ENCODE assay signal across 10 cellular contexts in genomic region chr1:110341872-110342331, GRCh38. TPM values are rescaled to one million over a fixed set of nuclear protein-coding genes. Genes with fewer than 3 reads are reported as not detected.
DNase-seq lines count a peak whose midpoint lies in the region; ATAC-seq, FAIRE-seq and TF ChIP-seq lines count a peak whose summit lies in the region.
"Had no signal": no experiment of that assay in that cellular context is flagged by ENCODE, and none has a peak within 500 bp of the region (broad histone marks: within the 10 kb centered on the region; RNA-seq: fewer than 3 reads in every experiment).

No MANE protein-coding gene starts in this region.

- no peak for DNase-seq in A549 (ENCODE audit: low read depth in 1 of 2, low spot score in 1 of 2)
- DNase-seq in GM12864 (ENCODE audit: low read depth) = no peak
- no peak for DNase-seq in SHP77 (lab: John Stamatoyannopoulos, UW)
- no peak for DNase-seq in kidney
- DNase-seq in activated CD4-positive, alpha-beta T cell treated with anti-CD3 and anti-CD28 coated beads, Interleukin-2, amount 50 U/mL, for 1 hour = no peak
- DNase-seq: DMS53 had no signal

- H3K4me1 ChIP-seq in A549 (peaks cover 63% of the 10 kb centered on the region), iPS-20b (ENCODE audit: insufficient read depth, low read length) (peaks cover 43% of the 10 kb centered on the region), kidney (ENCODE audit: control insufficient read depth in 1 of 2, insufficient read depth in 1 of 2, low read depth in 1 of 2, low read length in 2 of 2) (peaks cover 16 to 32% of the 10 kb centered on the region in 2 donors)

- H3K9me3 ChIP-seq in A549 (no peaks in the 10 kb centered on the region), iPS-20b (ENCODE audit: insufficient read depth, low read depth, low read length) (no peaks in the 10 kb centered on the region), kidney (ENCODE audit: control insufficient read depth in 1 of 2, low read length in 2 of 2) (no peaks in the 10 kb centered on the region)

- no peak overlapping the region for H3K27ac ChIP-seq in A549
- no peak overlapping the region for H3K27ac ChIP-seq in iPS-20b (ENCODE audit: low read length)
- no peak overlapping the region for H3K27ac ChIP-seq in kidney (ENCODE audit: low read depth in 2 of 2, low read length in 2 of 2)

- FAIRE-seq in A549 (lab: Jason Lieb, UNC) = no peak
- FAIRE-seq in kidney (lab: Jason Lieb, UNC) = no peak
- FAIRE-seq: GM19239 had no signal

- intact Hi-C loops in kidney (cut with DNase I) = no loop called here

- TF ChIP-seq RAD21 in A549 (conservative IDR thresholded peaks at IDR 0.05 in 1 of 2, IDR thresholded peaks at IDR 0.05 in 1 of 2) = no peak

- no peaks in the 10 kb centered on the region for H3K27me3 ChIP-seq in iPS-20b (ENCODE audit: insufficient read depth, low read length)

- H3K4me2 ChIP-seq in A549 = peak overlapping the region; percentile 90

- peak overlapping the region; percentile 27; the same call in 2 of the 3 replicates for H3K4me3 ChIP-seq in A549
- peak overlapping the region; percentile 86 for H3K4me3 ChIP-seq in GM12864 (ENCODE audit: low read depth, low read length)
- peak overlapping the region; percentile 2 for H3K4me3 ChIP-seq in WI38 (ENCODE audit: low read depth, low read length)
- H3K4me3 ChIP-seq in iPS-20b (ENCODE audit: low read length) = peak overlapping the region; percentile 86
- H3K4me3 ChIP-seq in kidney (ENCODE audit: low read length in 2 of 2) = peak overlapping the region in 1 of 2 donors; percentile 7

- 59% methylated on average over 9 of the region's 9 CpGs for WGBS in A549 (ENCODE audit: missing lambda C conversion rate)

- POLR2A ChIA-PET in A549 (lab: Yijun Ruan, JAX) = no interaction called here

- ATAC-seq in A549 = no peak
- ATAC-seq in HG03354 (IDR thresholded peaks at IDR 0.05; ENCODE audit: poor library complexity, severe bottlenecking, unreplicated experiment) = no peak

- TF ChIP-seq POLR2A in A549 (IDR thresholded peaks at IDR 0.05; ENCODE audit: low read length) = no peak

- peaks cover 66% of the 10 kb centered on the region for H3K36me3 ChIP-seq in iPS-20b (ENCODE audit: insufficient read depth, low read depth, low read length)
- peaks cover 7 to 15% of the 10 kb centered on the region in 2 donors for H3K36me3 ChIP-seq in kidney (ENCODE audit: control insufficient read depth in 1 of 2, insufficient read depth in 2 of 2, low read length in 2 of 2)

- TF ChIP-seq CTCF in A549 (IDR thresholded peaks at IDR 0.05) (no peak), GM12864 (IDR thresholded peaks at IDR 0.05; ENCODE audit: low read depth, low read length, missing control alignments) (no peak), WI38 (IDR thresholded peaks at IDR 0.05; ENCODE audit: low read depth, low read length) (no peak), kidney (IDR thresholded peaks at IDR 0.05; ENCODE audit: borderline replicate concordance, extremely low read depth, insufficient read depth) (no peak)

- H3K9ac ChIP-seq in iPS-20b (ENCODE audit: low read depth, low read length) (peak overlapping the region; percentile 35; the same call in 1 of the 2 replicates), kidney (ENCODE audit: low read length in 2 of 2) (no peak overlapping the region)

- TF ChIP-seq EP300 in A549 (IDR thresholded peaks at IDR 0.05) = no peak

- CTCF ChIA-PET in A549 (lab: Yijun Ruan, JAX) = interaction anchor here (1.2 to 4.8 kb wide), 3 partner anchors 25 to 154 kb away, joined by 3 to 21 read pairs (median 21); no protein-coding TSS in a partner anchor

TF ChIP-seq in A549, 52 proteins besides CTCF, POLR2A, EP300 and RAD21:
- TF ChIP-seq RFX5 (IDR thresholded peaks at IDR 0.05) (no peak), PHF8 (IDR thresholded peaks at IDR 0.05; ENCODE audit: borderline replicate concordance, low read depth) (no peak), SMC3 (IDR thresholded peaks at IDR 0.05) (no peak), FOXS1 (CRISPR knock-in tag; IDR thresholded peaks at IDR 0.05) (no peak), KDM1A (IDR thresholded peaks at IDR 0.05; ENCODE audit: low read depth) (no peak), MAFK (IDR thresholded peaks at IDR 0.05; ENCODE audit: partially characterized antibody) (no peak), POLR2AphosphoS2 (conservative IDR thresholded peaks at IDR 0.05; ENCODE audit: low read length) (no peak), HOXB5 (CRISPR knock-in tag; IDR thresholded peaks at IDR 0.05) (no peak), NPAS2 (CRISPR knock-in tag; IDR thresholded peaks at IDR 0.05; ENCODE audit: borderline replicate concordance) (no peak), CHD2 (IDR thresholded peaks at IDR 0.05; ENCODE audit: low read length, partially characterized antibody) (no peak), SREBF2 (IDR thresholded peaks at IDR 0.05) (no peak), HOXB13 (CRISPR knock-in tag; IDR thresholded peaks at IDR 0.05; ENCODE audit: low read depth) (no peak), JUN (IDR thresholded peaks at IDR 0.05) (no peak), CBX8 (IDR thresholded peaks at IDR 0.05) (no peak), ESRRA (IDR thresholded peaks at IDR 0.05; ENCODE audit: borderline replicate concordance, low read length) (no peak), ZFP36 (IDR thresholded peaks at IDR 0.05; ENCODE audit: borderline replicate concordance, partially characterized antibody) (no peak), HOXA7 (CRISPR knock-in tag; IDR thresholded peaks at IDR 0.05) (no peak)
- TF ChIP-seq, protein P1, sequence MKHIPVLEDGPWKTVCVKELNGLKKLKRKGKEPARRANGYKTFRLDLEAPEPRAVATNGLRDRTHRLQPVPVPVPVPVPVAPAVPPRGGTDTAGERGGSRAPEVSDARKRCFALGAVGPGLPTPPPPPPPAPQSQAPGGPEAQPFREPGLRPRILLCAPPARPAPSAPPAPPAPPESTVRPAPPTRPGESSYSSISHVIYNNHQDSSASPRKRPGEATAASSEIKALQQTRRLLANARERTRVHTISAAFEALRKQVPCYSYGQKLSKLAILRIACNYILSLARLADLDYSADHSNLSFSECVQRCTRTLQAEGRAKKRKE (CRISPR knock-in tag; IDR thresholded peaks at IDR 0.05; ENCODE audit: low read depth) = no peak
- TF ChIP-seq, protein P2, sequence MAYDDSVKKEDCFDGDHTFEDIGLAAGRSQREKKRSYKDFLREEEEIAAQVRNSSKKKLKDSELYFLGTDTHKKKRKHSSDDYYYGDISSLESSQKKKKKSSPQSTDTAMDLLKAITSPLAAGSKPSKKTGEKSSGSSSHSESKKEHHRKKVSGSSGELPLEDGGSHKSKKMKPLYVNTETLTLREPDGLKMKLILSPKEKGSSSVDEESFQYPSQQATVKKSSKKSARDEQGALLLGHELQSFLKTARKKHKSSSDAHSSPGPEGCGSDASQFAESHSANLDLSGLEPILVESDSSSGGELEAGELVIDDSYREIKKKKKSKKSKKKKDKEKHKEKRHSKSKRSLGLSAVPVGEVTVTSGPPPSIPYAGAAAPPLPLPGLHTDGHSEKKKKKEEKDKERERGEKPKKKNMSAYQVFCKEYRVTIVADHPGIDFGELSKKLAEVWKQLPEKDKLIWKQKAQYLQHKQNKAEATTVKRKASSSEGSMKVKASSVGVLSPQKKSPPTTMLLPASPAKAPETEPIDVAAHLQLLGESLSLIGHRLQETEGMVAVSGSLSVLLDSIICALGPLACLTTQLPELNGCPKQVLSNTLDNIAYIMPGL (CRISPR knock-in tag; IDR thresholded peaks at IDR 0.05; ENCODE audit: borderline replicate concordance) = no peak

RNA-seq across cellular contexts. Expression of gene RBM15, which starts 2.7 kb away (rescaled TPM):
- polyA plus RNA-seq in A549 (2011; rRNA removed) = 14.0 and 15.0 TPM in 2 replicates
- polyA plus RNA-seq in A549 (2012; cell fraction: cytosol; rRNA removed) = 6.8 and 8.0 TPM in 2 replicates
- 8.3 and 9.2 TPM in 2 replicates for polyA plus RNA-seq in A549 (2012; cell fraction: nucleus; rRNA removed)
- 8.0 to 8.7 TPM (median 8.2 TPM) in 3 replicates for polyA plus RNA-seq in A549 (2017; fragmentation: RNase III; extraction: RNeasy Plus Mini Kit Qiagen cat#74134 plus additional on column Dnase treatment)
- polyA minus RNA-seq in A549 (2011; rRNA and poly(A)+ RNA removed) = 67.6 and 83.1 TPM in 2 replicates
- 27.8 TPM for total RNA-seq in kidney
- polyA plus RNA-seq in kidney (ENCODE audit: insufficient read depth, low read depth, low replicate concordance) = 2.2 TPM

RNA-seq across cellular contexts. Expression of gene SLC16A4, which starts 48.9 kb away (rescaled TPM):
- polyA plus RNA-seq in A549 (2011; rRNA removed) = 176 and 188 TPM in 2 replicates
- polyA plus RNA-seq in A549 (2012; cell fraction: cytosol; rRNA removed) = 15.3 and 21.3 TPM in 2 replicates
- polyA plus RNA-seq in A549 (2012; cell fraction: nucleus; rRNA removed) = 7.4 and 12.9 TPM in 2 replicates
- polyA plus RNA-seq in A549 (2017; fragmentation: RNase III; extraction: RNeasy Plus Mini Kit Qiagen cat#74134 plus additional on column Dnase treatment) = 47.2 to 71.8 TPM (median 61.0 TPM) in 3 replicates
- polyA minus RNA-seq in A549 (2011; rRNA and poly(A)+ RNA removed) = 96.7 and 113 TPM in 2 replicates
- 53.1 TPM for total RNA-seq in kidney
- 51.8 TPM for polyA plus RNA-seq in kidney (ENCODE audit: insufficient read depth, low read depth, low replicate concordance)
